ENCODE assay signal across 8 cellular contexts in the genomic region with DNA sequence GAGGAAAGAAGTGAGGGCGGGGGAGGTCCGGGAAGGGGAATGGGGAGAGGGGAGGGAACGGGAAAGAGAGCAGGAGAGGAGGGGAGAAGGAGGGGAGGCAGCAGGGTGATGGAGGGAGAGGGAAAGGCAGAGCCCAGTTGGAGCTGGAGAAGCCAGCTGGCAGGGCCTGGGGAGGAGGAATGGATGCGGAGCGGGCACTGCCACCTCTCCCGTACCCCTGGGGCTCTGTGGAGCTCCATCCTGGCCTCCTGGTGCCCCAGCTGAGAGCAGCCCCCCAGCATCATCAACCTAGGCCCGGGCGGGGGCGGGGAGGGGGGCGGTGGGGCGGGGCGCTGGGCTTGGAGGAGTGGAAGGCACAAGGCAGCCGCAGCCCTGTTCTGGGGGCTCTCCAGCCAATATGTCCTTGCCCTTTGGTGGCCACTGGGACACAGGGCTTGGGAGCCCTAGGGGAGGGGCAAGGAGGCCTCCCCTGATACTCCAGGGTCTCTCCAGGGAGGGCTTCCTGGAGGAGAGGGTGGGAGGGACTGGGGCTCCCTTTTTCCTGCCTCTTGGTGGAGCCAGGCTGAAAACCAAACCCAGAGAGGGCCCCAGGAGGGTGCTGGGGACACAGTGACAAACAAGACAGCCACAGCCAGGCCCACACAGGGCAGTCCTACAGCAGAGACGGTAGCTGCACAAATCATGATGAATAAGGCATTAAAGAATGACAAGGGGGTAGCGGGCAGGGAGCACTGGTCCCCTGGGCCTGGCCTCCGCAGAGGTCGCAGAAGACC.
DNase-seq lines count a peak whose midpoint lies in the region; ATAC-seq and TF ChIP-seq lines count a peak whose summit lies in the region.

No MANE protein-coding gene starts in this region.

- H3K4me1 Mint-ChIP-seq in activated naive CD4-positive, alpha-beta T cell treated with anti-CD3 and anti-CD28 coated beads for 36 hours (ENCODE audit: low read depth), result peaks cover 24% of the 10 kb centered on the region
- H3K4me1 Mint-ChIP-seq in activated naive CD4-positive, alpha-beta T cell treated with anti-CD3 and anti-CD28 coated beads, Interleukin-2, amount 10 ng/mL, durations not matched to agents 7 days and 5 days, result peaks cover 24% of the 10 kb centered on the region
- peaks cover 55% of the 10 kb centered on the region for H3K4me1 Mint-ChIP-seq in WTC11

- H3K36me3 Mint-ChIP-seq in activated naive CD4-positive, alpha-beta T cell treated with anti-CD3 and anti-CD28 coated beads for 36 hours (ENCODE audit: low read depth), result peaks cover 14% of the 10 kb centered on the region
- peaks cover 7% of the 10 kb centered on the region for H3K36me3 Mint-ChIP-seq in activated naive CD4-positive, alpha-beta T cell treated with anti-CD3 and anti-CD28 coated beads, Interleukin-2, amount 10 ng/mL, durations not matched to agents 7 days and 5 days
- no peaks in the 10 kb centered on the region for H3K36me3 Mint-ChIP-seq in WTC11

- no peak for DNase-seq in activated naive CD4-positive, alpha-beta T cell treated with anti-CD3 and anti-CD28 coated beads for 36 hours
- no peak for DNase-seq in activated naive CD4-positive, alpha-beta T cell treated with anti-CD3 and anti-CD28 coated beads, Interleukin-2, amount 10 ng/mL, durations not matched to agents 7 days and 5 days
- DNase-seq in WTC11 (ENCODE audit: low spot score) (no peak), head of caudate nucleus (peak in 25 of 42 donors; percentile 44 to 90 (median 66)), ovary (peak; percentile 65 to 79 (median 75)), mucosa of gallbladder (ENCODE audit: low spot score) (no peak), SKM-1 (lab: John Stamatoyannopoulos, UW; ENCODE audit: unreplicated experiment) (no peak)

- H3K27ac ChIP-seq in ovary, result peak overlapping the region; percentile 96 to 98

- H3K27ac Mint-ChIP-seq in activated naive CD4-positive, alpha-beta T cell treated with anti-CD3 and anti-CD28 coated beads for 36 hours, result peak overlapping the region; percentile 87
- H3K27ac Mint-ChIP-seq in activated naive CD4-positive, alpha-beta T cell treated with anti-CD3 and anti-CD28 coated beads, Interleukin-2, amount 10 ng/mL, durations not matched to agents 7 days and 5 days, result no peak overlapping the region
- no peak overlapping the region; the same call in 1 of the 2 replicates for H3K27ac Mint-ChIP-seq in WTC11

- no peak for TF ChIP-seq CTCF in WTC11 (IDR thresholded peaks at IDR 0.05)
- TF ChIP-seq CTCF in ovary (IDR thresholded peaks at IDR 0.05), result no peak

- no peak for TF ChIP-seq EP300 in ovary (IDR thresholded peaks at IDR 0.05)

- POLR2A ChIA-PET in WTC11 (lab: Charles Lee), result interaction anchor here (0.6 to 2.1 kb wide), 12 partner anchors 14 to 430 kb away, joined by 3 to 19 read pairs (median 4); partner anchors contain the start of genes IER5L and NTMT1

- no peaks in the 10 kb centered on the region for H3K27me3 ChIP-seq in ovary

- H3K9me3 ChIP-seq in ovary, result no peaks in the 10 kb centered on the region

- intact Hi-C loops in activated naive CD4-positive, alpha-beta T cell treated with anti-CD3 and anti-CD28 coated beads for 36 hours (cut with micrococcal nuclease), result loop anchor here (2.0 to 5.0 kb wide), 2 partner anchors 36 to 110 kb away; no protein-coding TSS in a partner anchor
- intact Hi-C loops in head of caudate nucleus (cut with DNase I) (loop anchor here (10.0 kb wide), 4 partner anchors 48 to 322 kb away; partner anchors contain the start of gene IER5L), ovary (cut with DNase I) (loop anchor here (2.0 to 10.0 kb wide), 4 partner anchors 52 to 352 kb away; no protein-coding TSS in a partner anchor)

- no peaks in the 10 kb centered on the region for H3K27me3 Mint-ChIP-seq in activated naive CD4-positive, alpha-beta T cell treated with anti-CD3 and anti-CD28 coated beads for 36 hours (ENCODE audit: low read depth)
- peaks cover 16% of the 10 kb centered on the region for H3K27me3 Mint-ChIP-seq in activated naive CD4-positive, alpha-beta T cell treated with anti-CD3 and anti-CD28 coated beads, Interleukin-2, amount 10 ng/mL, durations not matched to agents 7 days and 5 days
- H3K27me3 Mint-ChIP-seq in WTC11 (ENCODE audit: low read depth), result peaks cover 51% of the 10 kb centered on the region

- 6 to 14% (median 12%) methylated on average over 13 to 17 of the region's 17 CpGs for WGBS in ovary, 3 donors

- TF ChIP-seq POLR2A in ovary (IDR thresholded peaks at IDR 0.05), result no peak

- peak overlapping the region; percentile 55 for H3K4me3 ChIP-seq in ovary

- CTCF ChIA-PET in activated naive CD4-positive, alpha-beta T cell treated with anti-CD3 and anti-CD28 coated beads for 36 hours (lab: Charles Lee), result interaction anchor here (0.5 to 2.1 kb wide), 6 partner anchors 21 to 357 kb away, joined by 3 to 5 read pairs (median 4); partner anchors contain the start of gene NTMT1
- CTCF ChIA-PET in activated naive CD4-positive, alpha-beta T cell treated with anti-CD3 and anti-CD28 coated beads, Interleukin-2, amount 10 ng/mL, durations not matched to agents 7 days and 5 days (lab: Charles Lee), result interaction anchor here (0.7 to 1.5 kb wide), 3 partner anchors 38 to 322 kb away, joined by 3 to 5 read pairs (median 3); no protein-coding TSS in a partner anchor
- CTCF ChIA-PET in WTC11 (lab: Charles Lee), result interaction anchor here (0.5 to 4.6 kb wide), 19 partner anchors 14 to 618 kb away, joined by 3 to 26 read pairs (median 7); partner anchors contain the start of gene NTMT1

- peaks cover 25% of the 10 kb centered on the region for H3K4me1 ChIP-seq in ovary (ENCODE audit: insufficient read depth)

- H3K4me3 Mint-ChIP-seq in activated naive CD4-positive, alpha-beta T cell treated with anti-CD3 and anti-CD28 coated beads for 36 hours, result peak overlapping the region; percentile 75
- no peak overlapping the region for H3K4me3 Mint-ChIP-seq in activated naive CD4-positive, alpha-beta T cell treated with anti-CD3 and anti-CD28 coated beads, Interleukin-2, amount 10 ng/mL, durations not matched to agents 7 days and 5 days
- H3K4me3 Mint-ChIP-seq in WTC11, result peak overlapping the region; percentile 89

- no peaks in the 10 kb centered on the region for H3K9me3 Mint-ChIP-seq in activated naive CD4-positive, alpha-beta T cell treated with anti-CD3 and anti-CD28 coated beads for 36 hours
- no peaks in the 10 kb centered on the region for H3K9me3 Mint-ChIP-seq in activated naive CD4-positive, alpha-beta T cell treated with anti-CD3 and anti-CD28 coated beads, Interleukin-2, amount 10 ng/mL, durations not matched to agents 7 days and 5 days
- no peaks in the 10 kb centered on the region for H3K9me3 Mint-ChIP-seq in WTC11

- H3K36me3 ChIP-seq in ovary, result no peaks in the 10 kb centered on the region

- ATAC-seq in WTC11 (peak; percentile 13), HG03025 (IDR thresholded peaks at IDR 0.05; ENCODE audit: low FRiP score, unreplicated experiment) (no peak)

TF ChIP-seq in WTC11, 78 proteins besides CTCF, POLR2A, EP300 and RAD21:
- TF ChIP-seq ZNF671 (CRISPR knock-in tag; IDR thresholded peaks at IDR 0.05) (no peak), NFYB (CRISPR knock-in tag; conservative IDR thresholded peaks at IDR 0.05; ENCODE audit: low read depth) (no peak), CREM (CRISPR knock-in tag; IDR thresholded peaks at IDR 0.05) (0 out of 2 replicates have a peak, but pooled peaks have one; percentile 27)

Comparison
In these comparisons a context has a peak if more than half of its experiments do, and no peak if none do; other contexts are left out.
1. DNase-seq: peak in head of caudate nucleus (25 of 42) and ovary (5 of 5); none in activated naive CD4-positive, alpha-beta T cell treated with anti-CD3 and anti-CD28 coated beads for 36 hours (single experiment), activated naive CD4-positive, alpha-beta T cell treated with anti-CD3 and anti-CD28 coated beads, Interleukin-2, amount 10 ng/mL, durations not matched to agents 7 days and 5 days (single experiment), WTC11 (single experiment), mucosa of gallbladder (single experiment) and SKM-1 (single experiment).